ENCODE assay signal across 8 cellular contexts in the genomic region with DNA sequence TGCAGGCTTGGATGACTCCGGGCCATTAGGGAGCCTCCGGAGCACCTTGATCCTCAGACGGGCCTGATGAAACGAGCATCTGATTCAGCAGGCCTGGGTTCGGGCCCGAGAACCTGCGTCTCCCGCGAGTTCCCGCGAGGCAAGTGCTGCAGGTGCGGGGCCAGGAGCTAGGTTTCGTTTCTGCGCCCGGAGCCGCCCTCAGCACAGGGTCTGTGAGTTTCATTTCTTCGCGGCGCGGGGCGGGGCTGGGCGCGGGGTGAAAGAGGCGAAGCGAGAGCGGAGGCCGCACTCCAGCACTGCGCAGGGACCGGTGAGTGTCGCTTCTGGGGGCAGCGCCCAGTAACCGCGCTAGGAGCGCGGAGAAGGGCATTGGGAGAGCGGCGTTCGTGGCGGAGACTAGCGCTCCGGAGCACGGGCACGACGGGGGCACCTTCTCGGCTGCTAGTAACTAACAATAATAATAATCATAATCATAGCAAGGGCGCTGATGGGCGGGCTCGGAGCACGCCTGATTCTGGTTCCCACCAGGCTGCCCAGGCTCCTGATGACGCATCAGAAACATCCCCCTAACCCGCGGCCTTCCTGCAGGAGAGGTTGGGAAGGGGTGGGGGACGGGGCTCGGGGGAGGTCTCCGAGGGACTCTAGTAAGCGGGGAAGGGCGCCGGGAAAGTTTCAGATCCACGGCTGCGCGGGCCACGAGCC. TPM values are rescaled to one million over a fixed set of nuclear protein-coding genes. Genes with fewer than 3 reads are reported as not detected.
DNase-seq lines count a peak whose midpoint lies in the region; ATAC-seq and TF ChIP-seq lines count a peak whose summit lies in the region.

MX1 (plus strand) TSS at position 286 of the 702 bp plus-strand sequence. CDS start 5,832 bp downstream, outside the sequence.

- TF ChIP-seq CTCF in omental fat pad (IDR thresholded peaks at IDR 0.05), result no peak

- peak within 1 kb of the TSS; percentile 64 for H3K27ac ChIP-seq in substantia nigra (ENCODE audit: low read depth, low read length, poor library complexity, severe bottlenecking)

- peak; percentile 98 for TF ChIP-seq POLR2A in GM15510 (IDR thresholded peaks at IDR 0.05; ENCODE audit: borderline replicate concordance, extremely low read depth, insufficient read length)

- ATAC-seq in HG02678 (IDR thresholded peaks at IDR 0.05; ENCODE audit: unreplicated experiment), result peak; percentile 89
- ATAC-seq in omental fat pad (ENCODE audit: low FRiP score), result peak; percentile 88

- peak; percentile 28 for DNase-seq in NOMO-1 treated with dmso at 0.1 percent for 144 hours (lab: John Stamatoyannopoulos, UW; ENCODE audit: unreplicated experiment)
- peak; percentile 95 for DNase-seq in activated effector memory CD4-positive, alpha-beta T cell treated with anti-CD3 and anti-CD28 coated beads, Interleukin-2, amount 50 U/mL, for 16 hours
- peak; percentile 38 for DNase-seq in globus pallidus (ENCODE audit: low spot score)
- peak; percentile 63 for DNase-seq in omental fat pad (ENCODE audit: low spot score)
- DNase-seq in substantia nigra (lab: John Stamatoyannopoulos, UW), result peak in 28 of 49 donors; percentile 5 to 66 (median 34)
- no peak for DNase-seq in cerebellar nuclear complex (lab: John Stamatoyannopoulos, UW)

RNA-seq across cellular contexts. Expression of gene MX1, which starts in this region (rescaled TPM):
- 10 to 100 TPM in 3 of 4 donors, 1 to 10 TPM in 1; 8.5 to 87.3 (median 44.8) TPM for total RNA-seq in omental fat pad

Comparison
In these comparisons a context has a peak if more than half of its experiments do, and no peak if none do; other contexts are left out.
1. DNase-seq: peak in NOMO-1 treated with dmso at 0.1 percent for 144 hours (single experiment), activated effector memory CD4-positive, alpha-beta T cell treated with anti-CD3 and anti-CD28 coated beads, Interleukin-2, amount 50 U/mL, for 16 hours (single experiment), globus pallidus (single experiment), omental fat pad (single experiment) and substantia nigra (28 of 49); none in cerebellar nuclear complex (0 of 2).